Comparison of ENCODE assay signal across 8 cellular contexts in genomic region chr21:14382486-14382834, GRCh38. TPM values are rescaled to one million over a fixed set of nuclear protein-coding genes. Genes with fewer than 3 reads are reported as not detected.
DNase-seq lines count a peak whose midpoint lies in the region; ATAC-seq and TF ChIP-seq lines count a peak whose summit lies in the region.

No MANE protein-coding gene starts in this region.

- peak; percentile 9 for ATAC-seq in GM19455 (IDR thresholded peaks at IDR 0.05; ENCODE audit: unreplicated experiment)
- peak; percentile 0 for ATAC-seq in stimulated activated naive CD8-positive, alpha-beta T cell treated with anti-CD3 and anti-CD28 coated beads, Interleukin-15, Interleukin-2, amounts not matched to agents 100 U/mL and 50 U/mL, for 24 hours

- CTCF ChIA-PET in mammary epithelial cell (lab: Charles Lee; ENCODE audit: low non-redundant PET), result interaction anchor here (0.7 kb wide), 1 partner anchor 13 kb away, joined by 5 read pairs; no protein-coding TSS in a partner anchor

- H3K27ac ChIP-seq in 22Rv1, result peak overlapping the region; percentile 62
- peak overlapping the region; percentile 80 for H3K27ac ChIP-seq in mammary epithelial cell (ENCODE audit: insufficient read depth, low read depth, low read length)
- H3K27ac ChIP-seq in mesodermal cell (ENCODE audit: low read depth, low read length, severe bottlenecking), result peak overlapping the region; percentile 81

- H3K4me1 ChIP-seq in mammary epithelial cell (ENCODE audit: insufficient read depth, low read length) (peaks cover 18% of the 10 kb centered on the region), mesodermal cell (ENCODE audit: control insufficient read depth, insufficient read depth, low read length, poor library complexity, severe bottlenecking) (peaks cover 4% of the 10 kb centered on the region)

- in situ Hi-C loops in mammary epithelial cell (cut with MboI; ENCODE audit: low sequenced_read_pairs in 2 of 2), result no loop called here

- TF ChIP-seq CTCF in 22Rv1 (IDR thresholded peaks at IDR 0.05) (no peak), mammary epithelial cell (conservative IDR thresholded peaks at IDR 0.05 in 1 of 2, IDR thresholded peaks at IDR 0.05 in 1 of 2; ENCODE audit: extremely low read depth in 1 of 2, insufficient read depth in 1 of 2, low read depth in 1 of 2, low read length in 2 of 2) (no peak)

- dilution Hi-C loops in mammary epithelial cell (cut with HindIII; ENCODE audit: low sequenced_read_pairs), result no loop called here

- H3K4me2 ChIP-seq in mammary epithelial cell (ENCODE audit: insufficient read depth, low read depth, low read length), result peak overlapping the region; percentile 87

- peak overlapping the region; percentile 93 for H3K9ac ChIP-seq in mammary epithelial cell (ENCODE audit: insufficient read depth, low read length)

- H3K27me3 ChIP-seq in mammary epithelial cell (ENCODE audit: insufficient read depth, low read length), result no peaks in the 10 kb centered on the region

- no peaks in the 10 kb centered on the region for H3K9me3 ChIP-seq in mammary epithelial cell (replicated peaks; ENCODE audit: insufficient read depth, low read length)
- H3K9me3 ChIP-seq in mesodermal cell (ENCODE audit: control insufficient read depth, low read length), result no peaks in the 10 kb centered on the region

- peak overlapping the region; percentile 73 to 86 (median 81) for H3K4me3 ChIP-seq in mammary epithelial cell (replicated peaks in 1 of 3; ENCODE audit: insufficient read depth in 1 of 3, low read depth in 2 of 3, low read length in 3 of 3)
- H3K4me3 ChIP-seq in mesodermal cell (ENCODE audit: extremely low read depth, insufficient read depth, low read length, poor library complexity, severe bottlenecking), result peak overlapping the region; percentile 69

- peaks cover 34% of the 10 kb centered on the region for H3K79me2 ChIP-seq in mammary epithelial cell (ENCODE audit: insufficient read depth, low read length)

- H2AFZ ChIP-seq in mammary epithelial cell (ENCODE audit: low read depth, low read length), result peak overlapping the region; percentile 94

- intact Hi-C loops in mammary epithelial cell (cut with micrococcal nuclease), result loop anchor here (2.0 to 10.0 kb wide), 4 partner anchors 20 to 1460 kb away; partner anchors contain the start of gene NRIP1

- H3K36me3 ChIP-seq in mammary epithelial cell (ENCODE audit: insufficient read depth, low read length), result peaks cover 5% of the 10 kb centered on the region
- peaks cover 8% of the 10 kb centered on the region for H3K36me3 ChIP-seq in mesodermal cell (ENCODE audit: control insufficient read depth, insufficient read depth, low read length)

- 0% methylated on average over 6 of the region's 9 CpGs for WGBS in mammary epithelial cell (ENCODE audit: low coverage, missing lambda C conversion rate)
- 0% methylated on average over 3 to 5 of the region's 9 CpGs for WGBS in mesodermal cell (ENCODE audit: insufficient coverage in 2 of 2), 2 experiments

- no peaks in the 10 kb centered on the region for H4K20me1 ChIP-seq in mammary epithelial cell (ENCODE audit: insufficient read depth, low read length)

- TSS peak; percentile 50 for BruUV-seq in mammary epithelial cell (replicated peaks; lab: Mats Ljungman, UMichigan)

- DNase-seq in NCI-H2227 (lab: John Stamatoyannopoulos, UW; ENCODE audit: unreplicated experiment) (peak; percentile 74), mammary epithelial cell (no peak), NCI-H2081 treated with DMSO at 0.1 percent for 48 hours (lab: John Stamatoyannopoulos, UW) (no peak), ureter (ENCODE audit: low spot score) (no peak)
- peak; percentile 46 for DNase-seq in stimulated activated naive CD8-positive, alpha-beta T cell treated with anti-CD3 and anti-CD28 coated beads, Interleukin-15, Interleukin-2, amounts not matched to agents 100 U/mL and 50 U/mL, for 24 hours

RNA-seq across cellular contexts. Expression of gene HSPA13, which starts 0.5 kb away (rescaled TPM):
- total RNA-seq in mammary epithelial cell (10 to 100 TPM; 48.3 to 76.7 TPM), ureter (18.2 TPM)
- polyA plus RNA-seq in mammary epithelial cell, result 10.8 TPM
- polyA minus RNA-seq in mammary epithelial cell, result 9.8 TPM
- 64.7 TPM for polyA plus RNA-seq in mesodermal cell (2013, experiment 1 of 2)
- polyA plus RNA-seq in mesodermal cell (2013, experiment 2 of 2), result 64.7 TPM

Comparison
In these comparisons a context has a peak if more than half of its experiments do, and no peak if none do; other contexts are left out.
1. DNase-seq: peak in NCI-H2227 (single experiment) and stimulated activated naive CD8-positive, alpha-beta T cell treated with anti-CD3 and anti-CD28 coated beads, Interleukin-15, Interleukin-2, amounts not matched to agents 100 U/mL and 50 U/mL, for 24 hours (single experiment); none in mammary epithelial cell (single experiment), NCI-H2081 treated with DMSO at 0.1 percent for 48 hours (single experiment) and ureter (single experiment).
2. Peak in every context shown above with its lines, with median percentiles within 50 percentile points of each other: H3K27ac ChIP-seq.